Comparison of ENCODE assay signal across 9 cellular contexts in the genomic region with DNA sequence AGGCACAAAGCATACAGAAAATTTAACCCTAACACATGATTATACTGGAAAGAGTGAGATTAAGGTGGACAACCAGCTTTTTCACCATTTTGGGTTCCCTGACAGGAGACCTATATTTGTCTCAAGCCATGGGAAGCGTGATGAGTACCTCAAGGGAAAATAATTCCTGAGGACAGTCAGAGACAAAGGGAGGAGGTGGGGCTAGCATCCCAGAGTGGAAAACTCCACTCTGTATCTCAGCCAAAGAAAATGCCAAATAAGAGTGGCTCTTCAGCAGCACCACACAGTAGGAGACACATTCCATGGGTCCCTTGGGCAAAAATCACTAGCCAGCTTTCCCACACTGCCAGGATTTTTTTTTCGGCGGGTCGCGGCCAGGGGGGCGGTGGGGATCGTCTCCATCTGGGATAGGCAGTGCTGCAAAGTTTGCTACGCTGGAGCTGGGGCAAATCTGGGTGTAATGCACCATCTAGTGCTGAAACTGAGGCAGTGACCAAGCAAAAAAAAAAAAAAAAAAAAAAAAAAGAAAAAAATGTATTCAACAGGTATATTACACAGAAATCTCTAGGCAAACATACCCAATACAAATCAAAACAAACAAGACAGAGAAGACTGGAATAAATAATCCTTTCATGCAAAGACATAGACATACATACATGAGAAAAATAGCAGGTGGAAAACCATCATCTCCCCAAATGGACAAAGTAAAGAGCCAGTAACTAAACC.
DNase-seq lines count a peak whose midpoint lies in the region; ATAC-seq, FAIRE-seq and TF ChIP-seq lines count a peak whose summit lies in the region.
"Had no signal": no experiment of that assay in that cellular context is flagged by ENCODE, and none has a peak within 500 bp of the region (broad histone marks: within the 10 kb centered on the region; RNA-seq: fewer than 3 reads in every experiment).

No MANE protein-coding gene starts in this region.

- H3K9me3 ChIP-seq in upper lobe of right lung (no peaks in the 10 kb centered on the region), small intestine (ENCODE audit: control insufficient read depth, low read depth) (no peaks in the 10 kb centered on the region)

- DNase-seq in AG10803 (ENCODE audit: low read depth), result peak; percentile 4
- DNase-seq in NCI-H69 (lab: John Stamatoyannopoulos, UW), result peak; percentile 2
- peak; percentile 7 to 20 for DNase-seq in erythroblast (lab: John Stamatoyannopoulos, UW)
- DNase-seq in upper lobe of right lung, result no peak
- no peak for DNase-seq in COR-L47 (lab: John Stamatoyannopoulos, UW)
- no peak for DNase-seq in small intestine

- H3K27me3 ChIP-seq in upper lobe of right lung (no peaks in the 10 kb centered on the region), small intestine (ENCODE audit: control insufficient read depth in 2 of 2, insufficient read depth in 2 of 2, low read length in 2 of 2) (no peaks in the 10 kb centered on the region)

- intact Hi-C loops in upper lobe of right lung (cut with DNase I), result no loop called here

- no peak for FAIRE-seq in small intestine (lab: Jason Lieb, UNC)

- ATAC-seq in GM21423 (IDR thresholded peaks at IDR 0.05; ENCODE audit: unreplicated experiment), result peak; percentile 56
- no peak for ATAC-seq in upper lobe of right lung
- ATAC-seq in HG03469 (IDR thresholded peaks at IDR 0.05; ENCODE audit: unreplicated experiment), result no peak

- no peak overlapping the region for H3K27ac ChIP-seq in upper lobe of right lung
- no peak overlapping the region for H3K27ac ChIP-seq in small intestine (ENCODE audit: low read depth in 1 of 2, low read length in 1 of 2)
- H3K27ac ChIP-seq: epithelial cell of prostate had no signal

- H3K36me3 ChIP-seq in upper lobe of right lung (no peaks in the 10 kb centered on the region), small intestine (ENCODE audit: control insufficient read depth in 2 of 2, insufficient read depth in 2 of 2, low read length in 2 of 2) (no peaks in the 10 kb centered on the region)

- no peaks in the 10 kb centered on the region for H3K4me1 ChIP-seq in upper lobe of right lung
- no peaks in the 10 kb centered on the region for H3K4me1 ChIP-seq in small intestine (ENCODE audit: control insufficient read depth in 2 of 2, insufficient read depth in 1 of 2, low read depth in 1 of 2, low read length in 1 of 2)

- peak; percentile 45 for TF ChIP-seq CTCF in AG10803 (conservative IDR thresholded peaks at IDR 0.05; ENCODE audit: low read length)
- peak; percentile 13 for TF ChIP-seq CTCF in upper lobe of right lung (IDR thresholded peaks at IDR 0.05)

- no peak for TF ChIP-seq POLR2A in erythroblast (IDR thresholded peaks at IDR 0.05; ENCODE audit: low read length)

- H3K4me3 ChIP-seq in AG10803 (ENCODE audit: low read length), result peak overlapping the region; percentile 14; the same call in 1 of the 2 replicates
- H3K4me3 ChIP-seq in upper lobe of right lung, result no peak overlapping the region
- H3K4me3 ChIP-seq in small intestine (ENCODE audit: low read depth in 1 of 2, low read length in 2 of 2), result no peak overlapping the region

- WGBS in small intestine, 3 donors, result 9 to 17% (median 12%) methylated on average over 8 of the region's 8 CpGs

Comparison
In these comparisons a context has a peak if more than half of its experiments do, and no peak if none do; other contexts are left out.
1. DNase-seq: peak in AG10803 (single experiment), NCI-H69 (single experiment) and erythroblast (2 of 2); none in upper lobe of right lung (single experiment), COR-L47 (single experiment) and small intestine (single experiment).